26 cellular contexts compared by ENCODE assay signal in the genomic region with DNA sequence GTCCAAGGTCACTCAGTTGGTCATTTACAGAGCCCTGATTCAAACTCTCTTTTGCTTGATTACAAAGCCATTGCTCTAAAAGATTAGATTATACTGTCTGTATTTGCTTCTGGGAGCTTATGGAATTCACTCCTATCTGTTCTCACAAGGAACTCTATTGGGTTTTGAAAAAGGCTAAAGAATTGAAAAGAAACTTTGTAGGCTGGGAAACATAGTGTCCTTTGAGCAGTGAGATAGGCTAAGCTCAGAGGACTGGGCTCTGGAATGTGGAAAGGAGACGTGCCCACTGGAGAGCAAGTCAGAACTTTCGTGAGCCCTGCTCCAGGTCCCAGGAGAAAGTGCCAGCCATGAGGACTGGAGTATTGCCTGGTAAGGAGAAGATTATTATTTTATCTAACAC. TPM values are rescaled to one million over a fixed set of nuclear protein-coding genes. Genes with fewer than 3 reads are reported as not detected.
DNase-seq lines count a peak whose midpoint lies in the region; ATAC-seq, FAIRE-seq and TF ChIP-seq lines count a peak whose summit lies in the region.
"Had no signal": no experiment of that assay in that cellular context is flagged by ENCODE, and none has a peak within 500 bp of the region (broad histone marks: within the 10 kb centered on the region; RNA-seq: fewer than 3 reads in every experiment).

A gene (plus strand): TSS at position 301 of the 400 bp plus-strand sequence. CDS start 91,770 bp downstream, outside the sequence.

- intact Hi-C loops in testis (cut with DNase I; ENCODE audit: low total_unique reads): no loop called here
- intact Hi-C loops in CD8-positive, alpha-beta T cell (cut with DNase I, micrococcal nuclease): no loop called here

- no peak for ATAC-seq in A549
- ATAC-seq in CD8-positive, alpha-beta T cell: no peak
- ATAC-seq: GM12878 had no signal

- H2AFZ ChIP-seq in astrocyte (ENCODE audit: low read depth, low read length): no peak within 1 kb of the TSS

- TF ChIP-seq RAD21 in A549 (conservative IDR thresholded peaks at IDR 0.05 in 1 of 2, IDR thresholded peaks at IDR 0.05 in 1 of 2): no peak

- TF ChIP-seq CTCF in A549 (IDR thresholded peaks at IDR 0.05) (no peak), astrocyte (IDR thresholded peaks at IDR 0.05; ENCODE audit: insufficient read depth, low read depth, low read length) (no peak), testis (IDR thresholded peaks at IDR 0.05) (no peak)
- TF ChIP-seq CTCF in CD8-positive, alpha-beta T cell (IDR thresholded peaks at IDR 0.05): no peak

- H3K4me3 Mint-ChIP-seq in astrocyte (ENCODE audit: unreplicated experiment): no peak within 1 kb of the TSS
- no peak within 1 kb of the TSS for H3K4me3 Mint-ChIP-seq in CD8-positive, alpha-beta T cell
- H3K4me3 Mint-ChIP-seq: CD14-positive monocyte; CD4-positive, alpha-beta memory T cell; CD4-positive, CD25-positive, alpha-beta regulatory T cell had no signal

- H3K4me3 ChIP-seq in A549 (no peak within 1 kb of the TSS), astrocyte (ENCODE audit: insufficient read depth, low read depth, low read length) (no peak within 1 kb of the TSS), testis (peak within 1 kb of the TSS in 1 of 2 donors; percentile 39)
- H3K4me3 ChIP-seq in CD8-positive, alpha-beta T cell (ENCODE audit: low read depth, low read length): no peak within 1 kb of the TSS
- H3K4me3 ChIP-seq: BLaER1, GM12878 had no signal

- DNase-seq in A549 (ENCODE audit: low read depth in 1 of 2, low spot score in 1 of 2) (no peak), astrocyte (ENCODE audit: low read depth) (no peak), testis (peak; percentile 49), NCI-H1436 treated with DMSO at 0.1 percent for 48 hours (lab: John Stamatoyannopoulos, UW) (no peak)
- DNase-seq in CD8-positive, alpha-beta T cell: no peak
- DNase-seq: 8988T; ACHN; BE2C; C1 segment of cervical spinal cord; Caco-2; CD4-positive, alpha-beta memory T cell; CD4-positive, CD25-positive, alpha-beta regulatory T cell; DMS 273 treated with DMSO at 0.1 percent for 48 hours; DMS153; DMS53; DMS79; DND-41; EL; GDM1 had no signal

- no peak within 1 kb of the TSS for H3K27ac Mint-ChIP-seq in astrocyte (ENCODE audit: unreplicated experiment)
- H3K27ac Mint-ChIP-seq in CD8-positive, alpha-beta T cell: no peak within 1 kb of the TSS
- H3K27ac Mint-ChIP-seq: CD14-positive monocyte; CD4-positive, alpha-beta memory T cell; CD4-positive, CD25-positive, alpha-beta regulatory T cell had no signal

- TF ChIP-seq POLR2A in A549 (IDR thresholded peaks at IDR 0.05; ENCODE audit: low read length): no peak
- no peak for TF ChIP-seq POLR2A in testis (IDR thresholded peaks at IDR 0.05)

- H3K9ac ChIP-seq in astrocyte (ENCODE audit: low read length): no peak within 1 kb of the TSS
- H3K9ac ChIP-seq: BLaER1 had no signal

- POLR2A ChIA-PET in A549 (lab: Yijun Ruan, JAX): no interaction called here
- POLR2A ChIA-PET in CD8-positive, alpha-beta T cell (lab: Charles Lee): no interaction called here

- peak; percentile 49 for FAIRE-seq in A549 (lab: Jason Lieb, UNC)
- peak; percentile 73 for FAIRE-seq in astrocyte (lab: Jason Lieb, UNC)
- FAIRE-seq: GM12878, GM12892, GM18507 had no signal

- H4K20me1 ChIP-seq in astrocyte (ENCODE audit: insufficient read depth, low read length): no peaks in the 10 kb centered on the region
- H4K20me1 ChIP-seq: BLaER1 had no signal

- H3K36me3 Mint-ChIP-seq in astrocyte (ENCODE audit: low read depth, unreplicated experiment): no peaks in the 10 kb centered on the region
- H3K36me3 Mint-ChIP-seq in CD8-positive, alpha-beta T cell: no peaks in the 10 kb centered on the region
- H3K36me3 Mint-ChIP-seq: CD14-positive monocyte; CD4-positive, alpha-beta memory T cell; CD4-positive, CD25-positive, alpha-beta regulatory T cell had no signal

- no peaks in the 10 kb centered on the region for H3K4me1 ChIP-seq in A549
- no peaks in the 10 kb centered on the region for H3K4me1 ChIP-seq in astrocyte (ENCODE audit: insufficient read depth, low read length)
- no peaks in the 10 kb centered on the region for H3K4me1 ChIP-seq in testis
- no peaks in the 10 kb centered on the region for H3K4me1 ChIP-seq in CD8-positive, alpha-beta T cell (ENCODE audit: insufficient read depth, low read length)
- H3K4me1 ChIP-seq: BE2C, BLaER1, Caco-2 had no signal

- CTCF ChIA-PET in A549 (lab: Yijun Ruan, JAX): no interaction called here
- CTCF ChIA-PET in CD8-positive, alpha-beta T cell (lab: Charles Lee): interaction anchor here (1.2 kb wide), 1 partner anchor 197 kb away, joined by 4 read pairs; no protein-coding TSS in a partner anchor

- H3K9me3 ChIP-seq in A549: no peaks in the 10 kb centered on the region
- no peaks in the 10 kb centered on the region for H3K9me3 ChIP-seq in astrocyte (ENCODE audit: insufficient read depth, low read depth, low read length)
- no peaks in the 10 kb centered on the region for H3K9me3 ChIP-seq in testis
- no peaks in the 10 kb centered on the region for H3K9me3 ChIP-seq in CD8-positive, alpha-beta T cell (ENCODE audit: low read length)
- H3K9me3 ChIP-seq: BE2C, BLaER1, Caco-2 had no signal

- no peaks in the 10 kb centered on the region for H3K4me1 Mint-ChIP-seq in astrocyte (ENCODE audit: low read depth, unreplicated experiment)
- no peaks in the 10 kb centered on the region for H3K4me1 Mint-ChIP-seq in CD8-positive, alpha-beta T cell (ENCODE audit: low read depth)
- H3K4me1 Mint-ChIP-seq: CD14-positive monocyte; CD4-positive, alpha-beta memory T cell; CD4-positive, CD25-positive, alpha-beta regulatory T cell had no signal

- no peaks in the 10 kb centered on the region for H3K9me3 Mint-ChIP-seq in astrocyte (ENCODE audit: unreplicated experiment)
- H3K9me3 Mint-ChIP-seq in CD8-positive, alpha-beta T cell: no peaks in the 10 kb centered on the region
- H3K9me3 Mint-ChIP-seq: CD14-positive monocyte had no signal

- no peak within 1 kb of the TSS for H3K4me2 ChIP-seq in A549
- no peak within 1 kb of the TSS for H3K4me2 ChIP-seq in astrocyte (ENCODE audit: low read length)
- H3K4me2 ChIP-seq: BLaER1 had no signal

- H3K36me3 ChIP-seq in astrocyte (ENCODE audit: insufficient read depth, low read length) (no peaks in the 10 kb centered on the region), testis (ENCODE audit: low read depth, missing control alignments) (no peaks in the 10 kb centered on the region)
- no peaks in the 10 kb centered on the region for H3K36me3 ChIP-seq in CD8-positive, alpha-beta T cell (ENCODE audit: insufficient read depth, low read length)
- H3K36me3 ChIP-seq: BE2C, BLaER1 had no signal

- H3K27me3 ChIP-seq in astrocyte (ENCODE audit: insufficient read depth, low read length) (no peaks in the 10 kb centered on the region), testis (no peaks in the 10 kb centered on the region)
- H3K27me3 ChIP-seq in CD8-positive, alpha-beta T cell (ENCODE audit: insufficient read depth, low read length): no peaks in the 10 kb centered on the region
- H3K27me3 ChIP-seq: BE2C had no signal

- no peaks in the 10 kb centered on the region for H3K79me2 ChIP-seq in astrocyte (ENCODE audit: insufficient read depth, low read length)

- H3K27ac ChIP-seq in A549 (no peak within 1 kb of the TSS), astrocyte (ENCODE audit: low read depth, low read length) (no peak within 1 kb of the TSS), testis (no peak within 1 kb of the TSS)
- no peak within 1 kb of the TSS for H3K27ac ChIP-seq in CD8-positive, alpha-beta T cell (ENCODE audit: low read depth, low read length)
- H3K27ac ChIP-seq: BLaER1 had no signal

- no peaks in the 10 kb centered on the region for H3K27me3 Mint-ChIP-seq in astrocyte (ENCODE audit: low read depth, unreplicated experiment)
- peaks cover 3% of the 10 kb centered on the region for H3K27me3 Mint-ChIP-seq in CD8-positive, alpha-beta T cell (ENCODE audit: low read depth)

- 60% methylated on average over 2 of the region's 2 CpGs for WGBS in A549 (ENCODE audit: missing lambda C conversion rate)
- 38 to 39% methylated on average over 2 of the region's 2 CpGs for WGBS in testis, 2 donors

- TF ChIP-seq EP300 in A549 (IDR thresholded peaks at IDR 0.05): no peak

TF ChIP-seq in A549, 52 proteins besides CTCF, POLR2A, EP300 and RAD21:
- TF ChIP-seq JUNB (IDR thresholded peaks at IDR 0.05) (no peak), PHF8 (IDR thresholded peaks at IDR 0.05; ENCODE audit: borderline replicate concordance, low read depth) (no peak), HOXB13 (CRISPR knock-in tag; IDR thresholded peaks at IDR 0.05; ENCODE audit: low read depth) (no peak), HOXA7 (CRISPR knock-in tag; IDR thresholded peaks at IDR 0.05) (no peak), ZC3H11A (IDR thresholded peaks at IDR 0.05) (no peak), FOSB (CRISPR knock-in tag; IDR thresholded peaks at IDR 0.05) (no peak), MYC (IDR thresholded peaks at IDR 0.05; ENCODE audit: borderline replicate concordance, low read length) (no peak), RNF2 (IDR thresholded peaks at IDR 0.05; ENCODE audit: borderline replicate concordance, low read depth) (no peak), MAFK (IDR thresholded peaks at IDR 0.05; ENCODE audit: partially characterized antibody) (no peak)

RNA-seq across cellular contexts. Expression of the gene that starts here (rescaled TPM):
- polyA plus RNA-seq in A549 (2011; rRNA removed) (0.04 and 0.12 TPM in 2 replicates), A549 (2017; fragmentation: RNase III; extraction: RNeasy Plus Mini Kit Qiagen cat#74134 plus additional on column Dnase treatment) (0.05 to 0.06 TPM (median 0.05 TPM) in 3 replicates), testis (ENCODE audit: insufficient read depth, low read depth, low replicate concordance) (27.1 TPM)
- 0.01 TPM in 2 replicates for polyA plus RNA-seq in A549 (2012; cell fraction: cytosol; rRNA removed)
- 0.02 and 0.06 TPM in 2 replicates for polyA plus RNA-seq in A549 (2012; cell fraction: nucleus; rRNA removed)
- 0.08 and 0.10 TPM in 2 replicates for polyA minus RNA-seq in A549 (2011; rRNA and poly(A)+ RNA removed)
- total RNA-seq in astrocyte (0.91 and 0.94 TPM in 2 replicates), testis (10 to 100 TPM; 66.6 to 94.4 TPM)
- not detected for total RNA-seq in CD8-positive, alpha-beta T cell
- total RNA-seq: CD4-positive, alpha-beta memory T cell; CD4-positive, CD25-positive, alpha-beta regulatory T cell; Daoy; G401 had no signal
- polyA plus RNA-seq: CD14-positive monocyte; CD4-positive, alpha-beta memory T cell; CD4-positive, CD25-positive, alpha-beta regulatory T cell had no signal

Comparison
In these comparisons a context has a peak if more than half of its experiments do, and no peak if none do; other contexts are left out.
1. RNA of the gene that starts here (total RNA-seq): 66.6 to 94.4 TPM in testis; 0.91 to 0.94 TPM in astrocyte and not detected in CD8-positive, alpha-beta T cell; every median in the first group is over 10 times any median in the second.
2. RNA of the gene that starts here (polyA plus RNA-seq): 27.1 TPM in testis (single experiment); 0.01 to 0.12 TPM in A549; every median in the first group is over 10 times any median in the second.